Comparison of ENCODE assay signal across 8 cellular contexts in genomic region chr14:60091550-60092511, GRCh38.
A peak's percentile ranks its signal among the peaks of the same experiment; 100 is the strongest.
DNase-seq lines count a peak whose midpoint lies in the region; ATAC-seq lines count a peak whose summit lies in the region.

Gene PCNX4, plus strand, starts transcription at chr14:60091923. Its CDS starts 15,716 bp downstream, at chr14:60107639.

- peak; percentile 97 for ATAC-seq in GM21515 (IDR thresholded peaks at IDR 0.05; ENCODE audit: unreplicated experiment)

- DNase-seq in D341Med (ENCODE audit: low spot score): peak; percentile 93
- DNase-seq in HuH-7 (ENCODE audit: low spot score): peak; percentile 87
- peak; percentile 97 for DNase-seq in OCI-M1 (lab: John Stamatoyannopoulos, UW)
- DNase-seq in activated T-cell treated with anti-CD3 and anti-CD28 coated beads for 24 hours (ENCODE audit: low read depth): peak; percentile 90
- DNase-seq in epidermal melanocyte (ENCODE audit: insufficient read length, low spot score): peak; percentile 74
- peak; percentile 99 for DNase-seq in middle frontal gyrus (ENCODE audit: extremely low spot score, low spot score)
- DNase-seq in stimulated activated CD8-positive, alpha-beta memory T cell treated with anti-CD3 and anti-CD28 coated beads, Interleukin-2, amount 100 ng/mL, for 48 hours (ENCODE audit: low read depth in 2 of 2): peak; percentile 81 to 88

Comparison
In these comparisons a context has a peak if more than half of its experiments do, and no peak if none do; other contexts are left out.
1. Peak in every context shown above with its lines: DNase-seq and ATAC-seq.